ENCODE assay signal across 1 cellular context in the genomic region with DNA sequence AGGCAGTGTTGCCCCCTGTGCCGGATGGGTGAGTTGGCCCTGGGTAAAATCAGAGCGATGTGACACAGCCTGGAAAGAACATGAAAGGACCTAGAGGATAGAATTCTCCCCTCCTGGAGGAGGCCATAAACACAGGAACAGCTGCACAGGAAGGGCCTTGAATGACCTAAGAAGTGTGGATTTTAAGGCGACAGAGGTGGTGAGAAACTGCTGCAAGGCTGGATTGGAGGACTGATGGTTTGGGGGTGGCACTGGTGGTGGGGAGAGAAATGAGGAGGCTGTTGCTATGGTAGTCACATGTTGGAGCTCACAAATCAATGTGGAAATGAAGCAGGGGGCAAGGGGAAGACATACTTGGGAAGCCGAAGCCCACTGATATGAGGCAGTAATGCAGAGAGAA.
TF ChIP-seq lines count a peak whose summit lies in the region.

No MANE protein-coding gene starts in this region.

TF ChIP-seq in A549, 52 proteins besides CTCF, POLR2A, EP300 and RAD21 (continued from another document):
- TF ChIP-seq SMC3 (IDR thresholded peaks at IDR 0.05), result no peak
